In the genomic region with DNA sequence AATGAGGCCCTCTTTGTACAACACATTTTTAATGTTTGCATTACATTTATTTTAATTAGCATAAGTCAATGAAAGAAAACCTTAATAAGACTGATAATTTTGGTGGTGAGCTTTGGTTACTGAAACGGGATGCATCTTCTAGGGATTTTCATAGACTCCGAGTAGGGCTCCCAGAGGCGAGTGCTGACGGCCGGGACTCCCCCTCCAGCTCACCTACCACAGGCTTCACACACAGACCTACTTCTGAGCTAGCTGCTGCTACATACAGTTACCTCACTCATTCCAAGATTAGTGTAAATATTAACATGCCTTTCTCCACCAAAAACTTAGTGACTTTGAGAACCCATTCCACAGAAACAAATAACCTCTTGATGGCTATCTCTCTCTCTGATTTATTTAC, we compare ENCODE assay signal across 19 cellular contexts.
"Had no signal": no experiment of that assay in that cellular context is flagged by ENCODE, and none has a peak within 500 bp of the region (broad histone marks: within the 10 kb centered on the region; RNA-seq: fewer than 3 reads in every experiment).

No MANE protein-coding gene starts in this region.

- ATAC-seq: left cardiac atrium, left colon, left lobe of liver, left lung, left ventricle myocardium superior, lower lobe of right lung, mucosa of descending colon had no signal

- DNase-seq: hippocampal formation, hypothalamus, immature natural killer cell, islet precursor cell, kidney, kidney glomerular epithelial cell, left cardiac atrium, left colon, left lung, left ventricle myocardium inferior, left ventricle myocardium superior, lower lobe of right lung, mammary epithelial cell, mesenchymal stem cell, mesendoderm, midbrain, mucosa of descending colon, naive B cell had no signal
